In genomic region chr22:42768385-42769035, GRCh38 we compare ENCODE assay signal across 24 cellular contexts. TPM values are rescaled to one million over a fixed set of nuclear protein-coding genes. Genes with fewer than 3 reads are reported as not detected.
DNase-seq lines count a peak whose midpoint lies in the region; ATAC-seq and TF ChIP-seq lines count a peak whose summit lies in the region.
"Had no signal": no experiment of that assay in that cellular context is flagged by ENCODE, and none has a peak within 500 bp of the region (broad histone marks: within the 10 kb centered on the region; RNA-seq: fewer than 3 reads in every experiment).

No MANE protein-coding gene starts in this region.

- peak overlapping the region; percentile 75 for H3K14ac ChIP-seq in neuronal stem cell (ENCODE audit: low read length)

- CTCF ChIA-PET in HEK293 (lab: Yijun Ruan, JAX) (interaction anchor here (1.5 kb wide), 1 partner anchor 265 kb away, joined by 4 read pairs; no protein-coding TSS in a partner anchor), mammary epithelial cell (lab: Charles Lee; ENCODE audit: low non-redundant PET) (no interaction called here)

- peak overlapping the region; percentile 84 for H2BK12ac ChIP-seq in neuronal stem cell (ENCODE audit: low read length)

- no peak overlapping the region for H4K8ac ChIP-seq in neuronal stem cell (ENCODE audit: low read depth, low read length)

- H3K27me3 ChIP-seq in mammary epithelial cell (ENCODE audit: insufficient read depth, low read length), result no peaks in the 10 kb centered on the region
- peaks cover 0 to 6% (median 0%) of the 10 kb centered on the region in 3 experiments for H3K27me3 ChIP-seq in neuronal stem cell (ENCODE audit: control insufficient read depth in 3 of 3, insufficient read depth in 3 of 3, low read depth in 1 of 3, low read length in 3 of 3)
- H3K27me3 ChIP-seq: body of pancreas had no signal

- H2BK5ac ChIP-seq in neuronal stem cell (ENCODE audit: low read length), result peak overlapping the region; percentile 75

- H2AK5ac ChIP-seq in neuronal stem cell (ENCODE audit: low read depth, low read length), result peak overlapping the region; percentile 92

- intact Hi-C loops in mammary epithelial cell (cut with micrococcal nuclease), result no loop called here

- in situ Hi-C loops in mammary epithelial cell (cut with MboI; ENCODE audit: low sequenced_read_pairs in 2 of 2), result no loop called here

- H3K4me2 ChIP-seq in mammary epithelial cell (ENCODE audit: insufficient read depth, low read depth, low read length), result peak overlapping the region; percentile 34
- H3K4me2 ChIP-seq in neuronal stem cell (ENCODE audit: insufficient read depth, low read length, poor library complexity, severe bottlenecking), result no peak overlapping the region

- H3K4me3 ChIP-seq in HEK293 (ENCODE audit: low read depth, low read length) (no peak overlapping the region), mammary epithelial cell (replicated peaks in 1 of 3; ENCODE audit: insufficient read depth in 1 of 3, low read depth in 2 of 3, low read length in 3 of 3) (no peak overlapping the region), neuronal stem cell (ENCODE audit: low read length in 2 of 2) (no peak overlapping the region)
- H3K4me3 ChIP-seq: body of pancreas, GM23248, spleen had no signal

- no peak for ATAC-seq in GM18907 (IDR thresholded peaks at IDR 0.05; ENCODE audit: unreplicated experiment)
- no peak for ATAC-seq in HG03432 (IDR thresholded peaks at IDR 0.05; ENCODE audit: unreplicated experiment)

- WGBS in mammary epithelial cell (ENCODE audit: low coverage, missing lambda C conversion rate), result 29% methylated on average over 4 of the region's 22 CpGs
- no CpG with 5 or more reads among the region's 22 CpGs for WGBS in neuronal stem cell (ENCODE audit: extremely low coverage in 2 of 2, insufficient read length in 2 of 2, insufficient replicate concordance in 1 of 2), 2 donors

- H3K36me3 ChIP-seq in HEK293 (ENCODE audit: control insufficient read depth in 2 of 2, insufficient read depth in 1 of 2, low read length in 2 of 2) (no peaks in the 10 kb centered on the region), mammary epithelial cell (ENCODE audit: insufficient read depth, low read length) (no peaks in the 10 kb centered on the region), neuronal stem cell (replicated peaks in 1 of 2; ENCODE audit: control insufficient read depth in 2 of 2, insufficient read depth in 2 of 2, low read length in 2 of 2) (no peaks in the 10 kb centered on the region)
- H3K36me3 ChIP-seq: spleen had no signal

- TF ChIP-seq CTCF in HEK293 (tag by site-specific recombination; IDR thresholded peaks at IDR 0.05), result no peak
- TF ChIP-seq CTCF in mammary epithelial cell (conservative IDR thresholded peaks at IDR 0.05 in 1 of 2, IDR thresholded peaks at IDR 0.05 in 1 of 2; ENCODE audit: extremely low read depth in 1 of 2, insufficient read depth in 1 of 2, low read depth in 1 of 2, low read length in 2 of 2), result no peak

- no peak overlapping the region for H3K23ac ChIP-seq in neuronal stem cell (ENCODE audit: low read depth, low read length, poor library complexity)

- no peak overlapping the region for H2BK15ac ChIP-seq in neuronal stem cell (ENCODE audit: low read length)

- BruUV-seq in mammary epithelial cell (replicated peaks; lab: Mats Ljungman, UMichigan), result no TSS peak

- H2AFZ ChIP-seq in mammary epithelial cell (ENCODE audit: low read depth, low read length) (peak overlapping the region; percentile 87), neuronal stem cell (ENCODE audit: low read length) (peak overlapping the region; percentile 59)
- H2AFZ ChIP-seq: GM23248 had no signal

- no peak overlapping the region for H3K9ac ChIP-seq in mammary epithelial cell (ENCODE audit: insufficient read depth, low read length)
- no peak overlapping the region for H3K9ac ChIP-seq in neuronal stem cell (ENCODE audit: low read depth, low read length, poor library complexity)
- H3K9ac ChIP-seq: GM23248 had no signal

- H4K91ac ChIP-seq in neuronal stem cell (ENCODE audit: low read depth, low read length, poor library complexity), result no peak overlapping the region

- H2BK120ac ChIP-seq in neuronal stem cell (ENCODE audit: low read depth, low read length), result peak overlapping the region; percentile 5

- no peaks in the 10 kb centered on the region for H4K20me1 ChIP-seq in mammary epithelial cell (ENCODE audit: insufficient read depth, low read length)

- dilution Hi-C loops in mammary epithelial cell (cut with HindIII; ENCODE audit: low sequenced_read_pairs), result no loop called here

- no peaks in the 10 kb centered on the region for H3K79me2 ChIP-seq in mammary epithelial cell (ENCODE audit: insufficient read depth, low read length)

- DNase-seq in COLO668 (lab: John Stamatoyannopoulos, UW; ENCODE audit: unreplicated experiment) (peak; percentile 37), mammary epithelial cell (peak; percentile 44), neuronal stem cell (ENCODE audit: low spot score) (no peak), H4 (ENCODE audit: low spot score) (no peak)
- DNase-seq in activated CD4-positive, CD25-positive, alpha-beta regulatory T cell treated with anti-CD3 and anti-CD28 coated beads, Interleukin-2, amount 50 U/mL, for 72 hours, result no peak
- DNase-seq: activated CD8-positive, alpha-beta memory T cell treated with anti-CD3 and anti-CD28 coated beads for 24 hours; activated gamma-delta T cell; activated T-cell treated with anti-CD3 and anti-CD28 coated beads, Interleukin-2, amount 50 U/mL, for 1 hour; body of pancreas; DMS 273 treated with DMSO at 0.1 percent for 48 hours; GM23248; Karpas-422; left cardiac atrium; naive B cell; NCI-H1694; NCI-H2227 treated with DMSO at 0.1 percent for 48 hours; NCI-H774; SIG-M5; spleen; stimulated activated CD4-positive, alpha-beta T cell treated with anti-CD3 and anti-CD28 coated beads, Interleukin-4, amount 100 ng/mL, for 24 hours had no signal

- H3K18ac ChIP-seq in neuronal stem cell (ENCODE audit: low read length), result peak overlapping the region; percentile 64

- no peak overlapping the region for H3K4ac ChIP-seq in neuronal stem cell (ENCODE audit: low read length)

- H3K27ac ChIP-seq in HEK293 (ENCODE audit: extremely low read depth, low read depth, low read length) (no peak overlapping the region), mammary epithelial cell (ENCODE audit: insufficient read depth, low read depth, low read length) (no peak overlapping the region), neuronal stem cell (replicated peaks; ENCODE audit: low read length) (no peak overlapping the region)
- H3K27ac ChIP-seq: body of pancreas, epithelial cell of prostate, GM23248 had no signal

- no peaks in the 10 kb centered on the region for H3K9me3 ChIP-seq in HEK293 (ENCODE audit: control insufficient read depth, insufficient read depth, low read depth, low read length)
- no peaks in the 10 kb centered on the region for H3K9me3 ChIP-seq in mammary epithelial cell (replicated peaks; ENCODE audit: insufficient read depth, low read length)
- no peaks in the 10 kb centered on the region for H3K9me3 ChIP-seq in neuronal stem cell (replicated peaks in 1 of 2; ENCODE audit: control insufficient read depth in 2 of 2, insufficient read depth in 1 of 2, low read depth in 1 of 2, low read length in 2 of 2)
- H3K9me3 ChIP-seq: body of pancreas, spleen had no signal

- H3K79me1 ChIP-seq in neuronal stem cell (ENCODE audit: low read depth, low read length), result no peaks in the 10 kb centered on the region

- H3K4me1 ChIP-seq in HEK293 (ENCODE audit: control insufficient read depth, insufficient read depth, low read length) (peaks cover 3% of the 10 kb centered on the region; the same call in 1 of the 2 replicates), mammary epithelial cell (ENCODE audit: insufficient read depth, low read length) (peaks cover 10% of the 10 kb centered on the region), neuronal stem cell (ENCODE audit: control insufficient read depth in 2 of 2, insufficient read depth in 1 of 2, low read depth in 1 of 2, low read length in 2 of 2) (peaks cover 0 to 12% of the 10 kb centered on the region in 2 donors)

- POLR2A ChIA-PET in HEK293 (lab: Yijun Ruan, JAX), result no interaction called here

TF ChIP-seq in HEK293, 187 proteins besides CTCF, POLR2A, EP300 and RAD21:
- TF ChIP-seq ZFP69B (tag by site-specific recombination; IDR thresholded peaks at IDR 0.05) (0 out of 2 replicates have a peak, but pooled peaks have one; percentile 29), ZNF610 (tag by site-specific recombination; IDR thresholded peaks at IDR 0.05; ENCODE audit: borderline replicate concordance) (no peak), SP2 (tag by site-specific recombination; IDR thresholded peaks at IDR 0.05) (no peak)

RNA-seq across cellular contexts. Expression of gene A4GALT, which starts 47.8 kb away (rescaled TPM):
- 1 to 10 TPM; 2.5 to 3.0 TPM for total RNA-seq in mammary epithelial cell
- polyA plus RNA-seq in mammary epithelial cell, result 3.7 TPM
- polyA minus RNA-seq in mammary epithelial cell, result 1.4 TPM
- 5.5 TPM for polyA plus RNA-seq in neuronal stem cell (2013, experiment 1 of 2)
- 5.6 TPM for polyA plus RNA-seq in neuronal stem cell (2013, experiment 2 of 2)
- 0.48 and 2.2 TPM in 2 replicates for total RNA-seq in H4 (2014; rRNA removed; shearing (Covaris generic))

Comparison
In these comparisons a context has a peak if more than half of its experiments do, and no peak if none do; other contexts are left out.
1. DNase-seq: peak in COLO668 (single experiment) and mammary epithelial cell (single experiment); none in neuronal stem cell (single experiment), H4 (single experiment) and activated CD4-positive, CD25-positive, alpha-beta regulatory T cell treated with anti-CD3 and anti-CD28 coated beads, Interleukin-2, amount 50 U/mL, for 72 hours (single experiment).